ENCODE assay signal across 8 cellular contexts in the genomic region with DNA sequence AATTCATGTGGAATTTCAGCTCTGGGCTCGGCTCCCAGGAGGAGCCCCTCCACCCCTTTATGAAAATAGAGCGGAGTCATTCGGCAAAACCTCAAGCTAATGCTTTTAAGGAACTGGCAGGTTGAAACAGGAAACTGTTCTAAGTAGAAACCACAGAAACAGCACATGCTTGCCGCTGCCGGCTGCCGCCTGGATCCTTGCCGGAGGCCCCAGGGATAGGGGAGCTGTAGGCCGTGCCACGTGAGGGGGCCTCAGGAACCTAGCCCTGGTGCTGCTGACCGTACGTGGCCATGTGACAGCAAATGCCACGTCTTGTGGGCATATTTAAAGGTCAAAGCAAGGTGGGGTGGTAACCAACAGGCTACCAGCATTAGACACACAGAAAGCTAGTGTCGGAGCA.
DNase-seq lines count a peak whose midpoint lies in the region; ATAC-seq and TF ChIP-seq lines count a peak whose summit lies in the region.

No MANE protein-coding gene starts in this region.

- H3K9me2 ChIP-seq in GM23338 (ENCODE audit: insufficient read depth) = peaks cover 14% of the 10 kb centered on the region; the same call in 1 of the 2 replicates

- no peaks in the 10 kb centered on the region for H3K36me3 ChIP-seq in GM23338 (ENCODE audit: insufficient read depth)

- TF ChIP-seq CTCF in NB4 (IDR thresholded peaks at IDR 0.05; ENCODE audit: low read depth, low read length) (no peak), GM23338 (conservative IDR thresholded peaks at IDR 0.05; ENCODE audit: low read depth in 2 of 2) (no peak)

- peaks cover 3% of the 10 kb centered on the region; the same call in 1 of the 2 replicates for H4K20me1 ChIP-seq in GM23338 (replicated peaks; ENCODE audit: insufficient read depth)

- intact Hi-C loops in left ventricle myocardium superior (cut with micrococcal nuclease) = no loop called here

- no peaks in the 10 kb centered on the region for H3F3A ChIP-seq in GM23338 (replicated peaks; ENCODE audit: low read depth)

- H3K4me3 ChIP-seq in NB4 (ENCODE audit: low read depth, low read length) = no peak overlapping the region
- no peak overlapping the region for H3K4me3 ChIP-seq in GM23338

- H3K4me1 Mint-ChIP-seq in GM23338 = no peaks in the 10 kb centered on the region; the same call in 2 of the 3 replicates

- H3K9me3 Mint-ChIP-seq in GM23338 = peaks cover 5% of the 10 kb centered on the region; the same call in 2 of the 3 replicates

- H3K79me2 ChIP-seq in GM23338 (replicated peaks; ENCODE audit: insufficient read depth) = no peaks in the 10 kb centered on the region

- no peak overlapping the region for H3K4me2 ChIP-seq in GM23338

- no peaks in the 10 kb centered on the region for H3K27me3 Mint-ChIP-seq in GM23338 (ENCODE audit: insufficient read depth, low read depth, poor library complexity)

- no peaks in the 10 kb centered on the region for H3K4me1 ChIP-seq in GM23338 (ENCODE audit: insufficient read depth)

- DNase-seq in NB4 (ENCODE audit: low read depth) (peak; percentile 96), left ventricle myocardium superior (peak; percentile 81), GM23338 (ENCODE audit: low spot score) (no peak), NCI-H1105 treated with DMSO at 0.1 percent for 48 hours (lab: John Stamatoyannopoulos, UW) (no peak), GOT3 (lab: John Stamatoyannopoulos, UW) (no peak)
- peak; percentile 16 for DNase-seq in activated effector memory CD4-positive, alpha-beta T cell treated with Interleukin-2 at 50 U/mL for 16 hours
- DNase-seq in stimulated activated CD4-positive, alpha-beta T cell treated with anti-CD3 and anti-CD28 coated beads, Interleukin-12 subunit alpha, Interleukin-12 subunit beta, amount 100 ng/mL, for 24 hours (ENCODE audit: low read depth in 2 of 2) = peak; percentile 6 to 36

- H3K36me3 Mint-ChIP-seq in GM23338 (ENCODE audit: low read depth) = no peaks in the 10 kb centered on the region; the same call in 2 of the 3 replicates

- peak; percentile 17 for TF ChIP-seq POLR2A in NB4 (IDR thresholded peaks at IDR 0.05; ENCODE audit: extremely low read depth, insufficient read length)

- ATAC-seq in GM18517 (IDR thresholded peaks at IDR 0.05; ENCODE audit: unreplicated experiment) (peak; percentile 59), left ventricle myocardium superior (peak; percentile 79), GM23338 (no peak)

- H3K27ac Mint-ChIP-seq in GM23338 = no peak overlapping the region

- H3K27ac ChIP-seq in GM23338 (ENCODE audit: low read depth) = no peak overlapping the region

- H3K27me3 ChIP-seq in GM23338 (ENCODE audit: insufficient read depth) = no peaks in the 10 kb centered on the region

- H2AFZ ChIP-seq in GM23338 = no peak overlapping the region

- H3K4me3 Mint-ChIP-seq in GM23338 = no peak overlapping the region

TF ChIP-seq in GM23338, 12 proteins besides CTCF, POLR2A, EP300 and RAD21 (continues in another document):
- TF ChIP-seq JUNB (IDR thresholded peaks at IDR 0.05; ENCODE audit: unreplicated experiment) = no peak
- no peak for TF ChIP-seq EZH2phosphoT487 (IDR thresholded peaks at IDR 0.05; ENCODE audit: unreplicated experiment)
- TF ChIP-seq, protein P1, sequence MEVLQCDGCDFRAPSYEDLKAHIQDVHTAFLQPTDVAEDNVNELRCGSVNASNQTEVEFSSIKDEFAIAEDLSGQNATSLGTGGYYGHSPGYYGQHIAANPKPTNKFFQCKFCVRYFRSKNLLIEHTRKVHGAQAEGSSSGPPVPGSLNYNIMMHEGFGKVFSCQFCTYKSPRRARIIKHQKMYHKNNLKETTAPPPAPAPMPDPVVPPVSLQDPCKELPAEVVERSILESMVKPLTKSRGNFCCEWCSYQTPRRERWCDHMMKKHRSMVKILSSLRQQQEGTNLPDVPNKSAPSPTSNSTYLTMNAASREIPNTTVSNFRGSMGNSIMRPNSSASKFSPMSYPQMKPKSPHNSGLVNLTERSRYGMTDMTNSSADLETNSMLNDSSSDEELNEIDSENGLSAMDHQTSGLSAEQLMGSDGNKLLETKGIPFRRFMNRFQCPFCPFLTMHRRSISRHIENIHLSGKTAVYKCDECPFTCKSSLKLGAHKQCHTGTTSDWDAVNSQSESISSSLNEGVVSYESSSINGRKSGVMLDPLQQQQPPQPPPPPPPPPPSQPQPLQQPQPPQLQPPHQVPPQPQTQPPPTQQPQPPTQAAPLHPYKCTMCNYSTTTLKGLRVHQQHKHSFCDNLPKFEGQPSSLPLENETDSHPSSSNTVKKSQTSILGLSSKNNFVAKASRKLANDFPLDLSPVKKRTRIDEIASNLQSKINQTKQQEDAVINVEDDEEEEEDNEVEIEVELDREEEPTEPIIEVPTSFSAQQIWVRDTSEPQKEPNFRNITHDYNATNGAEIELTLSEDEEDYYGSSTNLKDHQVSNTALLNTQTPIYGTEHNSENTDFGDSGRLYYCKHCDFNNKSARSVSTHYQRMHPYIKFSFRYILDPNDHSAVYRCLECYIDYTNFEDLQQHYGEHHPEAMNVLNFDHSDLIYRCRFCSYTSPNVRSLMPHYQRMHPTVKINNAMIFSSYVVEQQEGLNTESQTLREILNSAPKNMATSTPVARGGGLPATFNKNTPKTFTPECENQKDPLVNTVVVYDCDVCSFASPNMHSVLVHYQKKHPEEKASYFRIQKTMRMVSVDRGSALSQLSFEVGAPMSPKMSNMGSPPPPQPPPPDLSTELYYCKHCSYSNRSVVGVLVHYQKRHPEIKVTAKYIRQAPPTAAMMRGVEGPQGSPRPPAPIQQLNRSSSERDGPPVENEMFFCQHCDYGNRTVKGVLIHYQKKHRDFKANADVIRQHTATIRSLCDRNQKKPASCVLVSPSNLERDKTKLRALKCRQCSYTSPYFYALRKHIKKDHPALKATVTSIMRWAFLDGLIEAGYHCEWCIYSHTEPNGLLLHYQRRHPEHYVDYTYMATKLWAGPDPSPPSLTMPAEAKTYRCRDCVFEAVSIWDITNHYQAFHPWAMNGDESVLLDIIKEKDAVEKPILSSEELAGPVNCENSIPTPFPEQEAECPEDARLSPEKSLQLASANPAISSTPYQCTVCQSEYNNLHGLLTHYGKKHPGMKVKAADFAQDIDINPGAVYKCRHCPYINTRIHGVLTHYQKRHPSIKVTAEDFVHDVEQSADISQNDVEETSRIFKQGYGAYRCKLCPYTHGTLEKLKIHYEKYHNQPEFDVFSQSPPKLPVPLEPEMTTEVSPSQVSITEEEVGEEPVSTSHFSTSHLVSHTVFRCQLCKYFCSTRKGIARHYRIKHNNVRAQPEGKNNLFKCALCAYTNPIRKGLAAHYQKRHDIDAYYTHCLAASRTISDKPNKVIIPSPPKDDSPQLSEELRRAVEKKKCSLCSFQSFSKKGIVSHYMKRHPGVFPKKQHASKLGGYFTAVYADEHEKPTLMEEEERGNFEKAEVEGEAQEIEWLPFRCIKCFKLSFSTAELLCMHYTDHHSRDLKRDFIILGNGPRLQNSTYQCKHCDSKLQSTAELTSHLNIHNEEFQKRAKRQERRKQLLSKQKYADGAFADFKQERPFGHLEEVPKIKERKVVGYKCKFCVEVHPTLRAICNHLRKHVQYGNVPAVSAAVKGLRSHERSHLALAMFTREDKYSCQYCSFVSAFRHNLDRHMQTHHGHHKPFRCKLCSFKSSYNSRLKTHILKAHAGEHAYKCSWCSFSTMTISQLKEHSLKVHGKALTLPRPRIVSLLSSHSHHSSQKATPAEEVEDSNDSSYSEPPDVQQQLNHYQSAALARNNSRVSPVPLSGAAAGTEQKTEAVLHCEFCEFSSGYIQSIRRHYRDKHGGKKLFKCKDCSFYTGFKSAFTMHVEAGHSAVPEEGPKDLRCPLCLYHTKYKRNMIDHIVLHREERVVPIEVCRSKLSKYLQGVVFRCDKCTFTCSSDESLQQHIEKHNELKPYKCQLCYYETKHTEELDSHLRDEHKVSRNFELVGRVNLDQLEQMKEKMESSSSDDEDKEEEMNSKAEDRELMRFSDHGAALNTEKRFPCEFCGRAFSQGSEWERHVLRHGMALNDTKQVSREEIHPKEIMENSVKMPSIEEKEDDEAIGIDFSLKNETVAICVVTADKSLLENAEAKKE (CRISPR knock-in tag; IDR thresholded peaks at IDR 0.05) = no peak
- no peak for TF ChIP-seq STAT1 (IDR thresholded peaks at IDR 0.05; ENCODE audit: unreplicated experiment)
- no peak for TF ChIP-seq NANOG (IDR thresholded peaks at IDR 0.05; ENCODE audit: borderline replicate concordance)
- TF ChIP-seq, protein P2, sequence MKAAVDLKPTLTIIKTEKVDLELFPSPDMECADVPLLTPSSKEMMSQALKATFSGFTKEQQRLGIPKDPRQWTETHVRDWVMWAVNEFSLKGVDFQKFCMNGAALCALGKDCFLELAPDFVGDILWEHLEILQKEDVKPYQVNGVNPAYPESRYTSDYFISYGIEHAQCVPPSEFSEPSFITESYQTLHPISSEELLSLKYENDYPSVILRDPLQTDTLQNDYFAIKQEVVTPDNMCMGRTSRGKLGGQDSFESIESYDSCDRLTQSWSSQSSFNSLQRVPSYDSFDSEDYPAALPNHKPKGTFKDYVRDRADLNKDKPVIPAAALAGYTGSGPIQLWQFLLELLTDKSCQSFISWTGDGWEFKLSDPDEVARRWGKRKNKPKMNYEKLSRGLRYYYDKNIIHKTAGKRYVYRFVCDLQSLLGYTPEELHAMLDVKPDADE (IDR thresholded peaks at IDR 0.05) = no peak
- no peak for TF ChIP-seq CREB1 (CRISPR knock-in tag; IDR thresholded peaks at IDR 0.05; ENCODE audit: low read depth)
- no peak for TF ChIP-seq POLR2AphosphoS5 (IDR thresholded peaks at IDR 0.05; ENCODE audit: low read depth)
- TF ChIP-seq ZNF331 (CRISPR knock-in tag; IDR thresholded peaks at IDR 0.05; ENCODE audit: low read depth) = no peak
- no peak for TF ChIP-seq EZH2 (IDR thresholded peaks at IDR 0.05; ENCODE audit: low read depth, unreplicated experiment)

Comparison
In these comparisons a context has a peak if more than half of its experiments do, and no peak if none do; other contexts are left out.
1. DNase-seq: peak in NB4 (single experiment), activated effector memory CD4-positive, alpha-beta T cell treated with Interleukin-2 at 50 U/mL for 16 hours (single experiment), left ventricle myocardium superior (single experiment) and stimulated activated CD4-positive, alpha-beta T cell treated with anti-CD3 and anti-CD28 coated beads, Interleukin-12 subunit alpha, Interleukin-12 subunit beta, amount 100 ng/mL, for 24 hours (2 of 2); none in GM23338 (single experiment), NCI-H1105 treated with DMSO at 0.1 percent for 48 hours (single experiment) and GOT3 (single experiment).